In the genomic region with DNA sequence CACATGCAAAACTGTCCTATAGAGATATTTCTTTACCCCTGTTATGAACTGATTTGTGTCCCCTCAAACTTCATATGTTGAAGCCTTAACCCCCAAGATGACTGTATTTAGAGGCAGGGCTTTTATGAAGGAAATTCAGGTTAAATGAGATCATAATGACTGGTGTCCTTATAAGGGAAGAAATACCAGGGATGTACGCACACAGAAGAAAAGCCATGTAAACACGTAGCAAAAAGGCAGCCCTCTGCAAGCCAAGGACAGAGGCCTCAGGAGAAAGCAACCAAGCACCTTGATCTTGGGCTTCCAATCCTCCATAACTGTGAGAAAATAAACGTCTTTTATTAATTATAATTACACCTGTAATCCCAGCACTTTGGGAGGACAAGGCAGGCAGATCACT, we compare ENCODE assay signal across 14 cellular contexts.
DNase-seq lines count a peak whose midpoint lies in the region; ATAC-seq, FAIRE-seq and TF ChIP-seq lines count a peak whose summit lies in the region.
"Had no signal": no experiment of that assay in that cellular context is flagged by ENCODE, and none has a peak within 500 bp of the region (broad histone marks: within the 10 kb centered on the region; RNA-seq: fewer than 3 reads in every experiment).

No MANE protein-coding gene starts in this region.

- in situ Hi-C loops in transverse colon (cut with MboI; ENCODE audit: low pct_ligation_motif_present in 1 of 4, low pct_unique_long_range_greater_than_20kb in 1 of 4, low sequenced_read_pairs in 3 of 4), result no loop called here

- H3K9me3 ChIP-seq in astrocyte (ENCODE audit: insufficient read depth, low read depth, low read length) (no peaks in the 10 kb centered on the region), muscle layer of colon (ENCODE audit: low read length) (no peaks in the 10 kb centered on the region), transverse colon (no peaks in the 10 kb centered on the region)

- POLR2A ChIA-PET in RWPE1 (lab: Yijun Ruan, JAX; ENCODE audit: low non-redundant PET), result no interaction called here

- FAIRE-seq in astrocyte (lab: Jason Lieb, UNC), result no peak
- FAIRE-seq: D721Med, RCC 7860 had no signal

- no peak for DNase-seq in GM23338 (ENCODE audit: low spot score)
- peak; percentile 70 for DNase-seq in astrocyte (ENCODE audit: low read depth)
- DNase-seq in transverse colon, result no peak
- DNase-seq in RWPE1 (ENCODE audit: low spot score), result no peak
- DNase-seq in central memory CD4-positive, alpha-beta T cell, result no peak
- DNase-seq: C1 segment of cervical spinal cord, NCI-H1694 treated with DMSO at 0.1 percent for 48 hours, Right ventricle myocardium superior had no signal

- 20 to 58% methylated on average over 2 to 3 of the region's 3 CpGs for WGBS in transverse colon (ENCODE audit: low coverage in 1 of 2), 2 donors

- H3K9ac ChIP-seq in astrocyte (ENCODE audit: low read length) (no peak overlapping the region), muscle layer of colon (ENCODE audit: low read length) (no peak overlapping the region)

- H3K4me2 ChIP-seq in GM23338, result no peak overlapping the region
- H3K4me2 ChIP-seq in astrocyte (ENCODE audit: low read length), result no peak overlapping the region

- no peak for TF ChIP-seq POLR2A in transverse colon (IDR thresholded peaks at IDR 0.05)

- H3K4me1 ChIP-seq in GM23338 (ENCODE audit: insufficient read depth) (peaks cover 9% of the 10 kb centered on the region; the same call in 1 of the 2 replicates), astrocyte (ENCODE audit: insufficient read depth, low read length) (peaks cover 10% of the 10 kb centered on the region), muscle layer of colon (ENCODE audit: insufficient read depth, low read length) (peaks cover 35% of the 10 kb centered on the region), transverse colon (no peaks in the 10 kb centered on the region)

- H3K4me3 ChIP-seq in GM23338 (no peak overlapping the region), astrocyte (ENCODE audit: insufficient read depth, low read depth, low read length) (no peak overlapping the region), muscle layer of colon (ENCODE audit: low read depth in 1 of 2, low read length in 2 of 2) (no peak overlapping the region), transverse colon (no peak overlapping the region)
- H3K4me3 ChIP-seq: SK-N-MC had no signal

- H3K27ac Mint-ChIP-seq in GM23338 (no peak overlapping the region), astrocyte (ENCODE audit: unreplicated experiment) (no peak overlapping the region)

- H4K20me1 ChIP-seq in GM23338 (replicated peaks; ENCODE audit: insufficient read depth) (no peaks in the 10 kb centered on the region), astrocyte (ENCODE audit: insufficient read depth, low read length) (no peaks in the 10 kb centered on the region)

- H3K4me1 Mint-ChIP-seq in GM23338, result peaks cover 16% of the 10 kb centered on the region
- H3K4me1 Mint-ChIP-seq in astrocyte (ENCODE audit: low read depth, unreplicated experiment), result peaks cover 7% of the 10 kb centered on the region

- no peaks in the 10 kb centered on the region for H3F3A ChIP-seq in GM23338 (replicated peaks; ENCODE audit: low read depth)

- H3K9me2 ChIP-seq in GM23338 (ENCODE audit: insufficient read depth), result no peaks in the 10 kb centered on the region

- TF ChIP-seq EP300 in transverse colon (IDR thresholded peaks at IDR 0.05; ENCODE audit: low read depth), result no peak

- H3K27me3 Mint-ChIP-seq in GM23338 (ENCODE audit: insufficient read depth, low read depth, poor library complexity) (no peaks in the 10 kb centered on the region), astrocyte (ENCODE audit: low read depth, unreplicated experiment) (no peaks in the 10 kb centered on the region)

- H3K9me3 Mint-ChIP-seq in GM23338, result no peaks in the 10 kb centered on the region; the same call in 1 of the 3 replicates
- H3K9me3 Mint-ChIP-seq in astrocyte (ENCODE audit: unreplicated experiment), result peaks cover 4% of the 10 kb centered on the region

- peak overlapping the region; percentile 28; the same call in 1 of the 2 replicates for H2AFZ ChIP-seq in GM23338
- H2AFZ ChIP-seq in astrocyte (ENCODE audit: low read depth, low read length), result peak overlapping the region; percentile 54

- no peaks in the 10 kb centered on the region; the same call in 1 of the 3 replicates for H3K36me3 Mint-ChIP-seq in GM23338 (ENCODE audit: low read depth)
- no peaks in the 10 kb centered on the region for H3K36me3 Mint-ChIP-seq in astrocyte (ENCODE audit: low read depth, unreplicated experiment)

- no peak for ATAC-seq in GM23338
- no peak for ATAC-seq in GM19455 (IDR thresholded peaks at IDR 0.05; ENCODE audit: unreplicated experiment)
- ATAC-seq: HCT116 had no signal

- no peaks in the 10 kb centered on the region for H3K79me2 ChIP-seq in GM23338 (replicated peaks; ENCODE audit: insufficient read depth)
- no peaks in the 10 kb centered on the region for H3K79me2 ChIP-seq in astrocyte (ENCODE audit: insufficient read depth, low read length)

- H3K4me3 Mint-ChIP-seq in GM23338 (no peak overlapping the region), astrocyte (ENCODE audit: unreplicated experiment) (no peak overlapping the region)

- intact Hi-C loops in transverse colon (cut with DNase I; ENCODE audit: low total_unique reads), result no loop called here

- H3K27ac ChIP-seq in GM23338 (ENCODE audit: low read depth), result no peak overlapping the region
- H3K27ac ChIP-seq in astrocyte (ENCODE audit: low read depth, low read length), result no peak overlapping the region
- peak overlapping the region; percentile 47 for H3K27ac ChIP-seq in muscle layer of colon (ENCODE audit: low read depth, low read length)
- H3K27ac ChIP-seq in transverse colon, result peak overlapping the region in 3 of 4 donors; percentile 41 to 56 (median 42)
- H3K27ac ChIP-seq in RWPE1, result no peak overlapping the region
- H3K27ac ChIP-seq: SK-N-MC had no signal

- CTCF ChIA-PET in RWPE1 (lab: Yijun Ruan, JAX), result no interaction called here

- TF ChIP-seq CTCF in GM23338 (conservative IDR thresholded peaks at IDR 0.05; ENCODE audit: low read depth in 2 of 2) (no peak), astrocyte (IDR thresholded peaks at IDR 0.05; ENCODE audit: insufficient read depth, low read depth, low read length) (no peak), transverse colon (IDR thresholded peaks at IDR 0.05) (no peak), RWPE1 (conservative IDR thresholded peaks at IDR 0.05; ENCODE audit: low read depth) (no peak)

- H3K36me3 ChIP-seq in GM23338 (ENCODE audit: insufficient read depth), result no peaks in the 10 kb centered on the region
- no peaks in the 10 kb centered on the region for H3K36me3 ChIP-seq in astrocyte (ENCODE audit: insufficient read depth, low read length)
- peaks cover 9% of the 10 kb centered on the region for H3K36me3 ChIP-seq in muscle layer of colon (ENCODE audit: insufficient read depth, low read length)
- H3K36me3 ChIP-seq in transverse colon, result no peaks in the 10 kb centered on the region

- H3K27me3 ChIP-seq in GM23338 (ENCODE audit: insufficient read depth) (no peaks in the 10 kb centered on the region), astrocyte (ENCODE audit: insufficient read depth, low read length) (no peaks in the 10 kb centered on the region), muscle layer of colon (ENCODE audit: control insufficient read depth in 1 of 2, insufficient read depth in 2 of 2, low read length in 2 of 2) (no peaks in the 10 kb centered on the region), transverse colon (peaks cover 7% of the 10 kb centered on the region)

TF ChIP-seq in GM23338, 12 proteins besides CTCF, POLR2A, EP300 and RAD21 (continues in another document):
- TF ChIP-seq ZNF114 (CRISPR knock-in tag; IDR thresholded peaks at IDR 0.05) (no peak), POLR2AphosphoS5 (IDR thresholded peaks at IDR 0.05; ENCODE audit: low read depth) (no peak), JUNB (IDR thresholded peaks at IDR 0.05; ENCODE audit: unreplicated experiment) (no peak), ZNF331 (CRISPR knock-in tag; IDR thresholded peaks at IDR 0.05; ENCODE audit: low read depth) (no peak), CREB1 (CRISPR knock-in tag; IDR thresholded peaks at IDR 0.05; ENCODE audit: low read depth) (no peak), STAT1 (IDR thresholded peaks at IDR 0.05; ENCODE audit: unreplicated experiment) (no peak)

Comparison
In these comparisons a context has a peak if more than half of its experiments do, and no peak if none do; other contexts are left out.
1. H3K27ac ChIP-seq: peak in muscle layer of colon (single experiment) and transverse colon (3 of 4); none in GM23338 (single experiment), astrocyte (single experiment) and RWPE1 (single experiment).